In the genomic region with DNA sequence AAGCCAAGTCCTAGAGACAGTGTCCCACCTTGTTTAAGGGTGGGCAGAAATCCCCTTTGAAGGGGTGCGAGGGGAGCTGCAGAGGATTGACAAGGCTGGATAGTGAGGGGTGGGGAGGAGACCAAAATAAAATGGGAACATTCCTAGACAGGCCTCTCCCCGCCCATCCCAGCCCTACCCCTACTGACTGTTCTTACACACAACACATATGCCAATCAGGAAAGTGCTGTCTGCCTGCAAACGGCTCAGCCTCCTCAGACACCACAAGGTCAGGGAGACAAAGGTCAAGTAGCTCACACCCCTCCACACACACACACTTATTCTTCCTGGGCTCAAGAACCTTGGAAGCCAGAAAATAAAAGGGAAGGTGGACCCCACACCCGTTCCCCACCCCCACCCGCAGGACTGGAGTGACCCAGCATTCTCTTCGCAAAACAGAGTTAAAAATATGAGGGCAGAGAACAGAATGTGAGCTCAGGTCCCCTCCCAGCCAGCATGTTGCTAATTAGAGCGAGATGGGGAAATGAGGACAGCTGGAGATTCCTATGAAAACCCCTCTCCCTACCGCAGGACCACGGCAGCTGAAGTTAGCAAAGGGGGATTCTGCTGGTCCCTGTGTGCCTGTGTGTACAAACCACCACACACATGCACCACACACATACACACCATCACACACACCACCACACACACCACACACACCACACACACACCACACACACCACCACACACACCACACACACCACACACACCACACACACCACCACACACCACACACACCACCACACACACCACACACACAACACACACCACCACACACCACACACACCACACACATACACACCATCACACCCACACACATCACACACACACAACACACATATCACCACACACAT, we compare ENCODE assay signal across 10 cellular contexts.
A peak's percentile ranks its signal among the peaks of the same experiment; 100 is the strongest.
DNase-seq lines count a peak whose midpoint lies in the region; ATAC-seq and TF ChIP-seq lines count a peak whose summit lies in the region.
"Had no signal": no experiment of that assay in that cellular context is flagged by ENCODE, and none has a peak within 500 bp of the region (broad histone marks: within the 10 kb centered on the region; RNA-seq: fewer than 3 reads in every experiment).

No MANE protein-coding gene starts in this region.

- H3K36me3 ChIP-seq in breast epithelium: peaks cover 12% of the 10 kb centered on the region
- H3K36me3 ChIP-seq in mammary epithelial cell (ENCODE audit: insufficient read depth, low read length): no peaks in the 10 kb centered on the region
- H3K36me3 ChIP-seq in muscle layer of duodenum (ENCODE audit: control insufficient read depth in 1 of 2, insufficient read depth in 2 of 2, low read length in 2 of 2): peaks cover 55 to 86% of the 10 kb centered on the region in 2 donors
- peaks cover 3 to 56% of the 10 kb centered on the region in 2 donors for H3K36me3 ChIP-seq in vagina

- in situ Hi-C loops in mammary epithelial cell (cut with MboI; ENCODE audit: low sequenced_read_pairs in 2 of 2): no loop called here

- H3K79me2 ChIP-seq in mammary epithelial cell (ENCODE audit: insufficient read depth, low read length): no peaks in the 10 kb centered on the region

- H3K9me3 ChIP-seq in breast epithelium (no peaks in the 10 kb centered on the region), mammary epithelial cell (replicated peaks; ENCODE audit: insufficient read depth, low read length) (no peaks in the 10 kb centered on the region), muscle layer of duodenum (ENCODE audit: control insufficient read depth in 1 of 2, low read length in 2 of 2) (no peaks in the 10 kb centered on the region), vagina (no peaks in the 10 kb centered on the region)

- H2AFZ ChIP-seq in mammary epithelial cell (ENCODE audit: low read depth, low read length): no peak overlapping the region

- no peak overlapping the region for H3K9ac ChIP-seq in mammary epithelial cell (ENCODE audit: insufficient read depth, low read length)

- H3K4me2 ChIP-seq in mammary epithelial cell (ENCODE audit: insufficient read depth, low read depth, low read length): no peak overlapping the region

- no TSS peak for BruUV-seq in mammary epithelial cell (replicated peaks; lab: Mats Ljungman, UMichigan)

- intact Hi-C loops in breast epithelium (cut with DNase I; ENCODE audit: low total_unique reads): no loop called here
- intact Hi-C loops in mammary epithelial cell (cut with micrococcal nuclease): no loop called here
- intact Hi-C loops in vagina (cut with DNase I): loop anchor here (5.0 kb wide), 1 partner anchor 77 kb away; no protein-coding TSS in a partner anchor
- intact Hi-C loops in head of caudate nucleus (cut with DNase I): no loop called here

- H3K4me1 ChIP-seq in breast epithelium: no peaks in the 10 kb centered on the region
- H3K4me1 ChIP-seq in mammary epithelial cell (ENCODE audit: insufficient read depth, low read length): no peaks in the 10 kb centered on the region
- H3K4me1 ChIP-seq in muscle layer of duodenum (ENCODE audit: control insufficient read depth in 1 of 2, insufficient read depth in 2 of 2, low read length in 2 of 2): peaks cover 1 to 83% of the 10 kb centered on the region in 2 donors
- H3K4me1 ChIP-seq in vagina: peaks cover 42% of the 10 kb centered on the region

- DNase-seq in breast epithelium (ENCODE audit: low spot score in 2 of 2) (no peak), mammary epithelial cell (no peak), erythroblast (lab: John Stamatoyannopoulos, UW) (peak; percentile 54 to 55), vagina (ENCODE audit: extremely low spot score in 2 of 2) (no peak), head of caudate nucleus (no peak), kidney tubule cell (ENCODE audit: low spot score) (no peak)
- DNase-seq: activated naive CD4-positive, alpha-beta T cell had no signal

- 95% methylated on average over 6 of the region's 9 CpGs for WGBS in mammary epithelial cell (ENCODE audit: low coverage, missing lambda C conversion rate)

- no peaks in the 10 kb centered on the region for H4K20me1 ChIP-seq in mammary epithelial cell (ENCODE audit: insufficient read depth, low read length)

- peak overlapping the region; percentile 4 to 75 for H3K27ac ChIP-seq in breast epithelium
- no peak overlapping the region for H3K27ac ChIP-seq in mammary epithelial cell (ENCODE audit: insufficient read depth, low read depth, low read length)
- H3K27ac ChIP-seq in muscle layer of duodenum (ENCODE audit: low read length): peak overlapping the region; percentile 3
- peak overlapping the region; percentile 39 for H3K27ac ChIP-seq in vagina
- H3K27ac ChIP-seq: epithelial cell of prostate had no signal

- CTCF ChIA-PET in mammary epithelial cell (lab: Charles Lee; ENCODE audit: low non-redundant PET): no interaction called here

- dilution Hi-C loops in mammary epithelial cell (cut with HindIII; ENCODE audit: low sequenced_read_pairs): no loop called here

- no peak for ATAC-seq in GM18868 (IDR thresholded peaks at IDR 0.05; ENCODE audit: unreplicated experiment)

- TF ChIP-seq POLR2A in breast epithelium (IDR thresholded peaks at IDR 0.05) (no peak), erythroblast (IDR thresholded peaks at IDR 0.05; ENCODE audit: low read length) (no peak), vagina (IDR thresholded peaks at IDR 0.05) (no peak)

- H3K27me3 ChIP-seq in breast epithelium (no peaks in the 10 kb centered on the region), mammary epithelial cell (ENCODE audit: insufficient read depth, low read length) (no peaks in the 10 kb centered on the region), muscle layer of duodenum (ENCODE audit: low read depth, low read length) (no peaks in the 10 kb centered on the region), vagina (no peaks in the 10 kb centered on the region)

- no peak for TF ChIP-seq CTCF in breast epithelium (IDR thresholded peaks at IDR 0.05)
- no peak for TF ChIP-seq CTCF in mammary epithelial cell (conservative IDR thresholded peaks at IDR 0.05 in 1 of 2, IDR thresholded peaks at IDR 0.05 in 1 of 2; ENCODE audit: extremely low read depth in 1 of 2, insufficient read depth in 1 of 2, low read depth in 1 of 2, low read length in 2 of 2)
- TF ChIP-seq CTCF in vagina (IDR thresholded peaks at IDR 0.05): no peak

- H3K4me3 ChIP-seq in breast epithelium: no peak overlapping the region
- no peak overlapping the region for H3K4me3 ChIP-seq in mammary epithelial cell (replicated peaks in 1 of 3; ENCODE audit: insufficient read depth in 1 of 3, low read depth in 2 of 3, low read length in 3 of 3)
- H3K4me3 ChIP-seq in muscle layer of duodenum (ENCODE audit: low read depth in 1 of 2, low read length in 2 of 2): no peak overlapping the region
- H3K4me3 ChIP-seq in vagina: no peak overlapping the region

Comparison
In these comparisons a context has a peak if more than half of its experiments do, and no peak if none do; other contexts are left out.
1. DNase-seq: peak in erythroblast (2 of 2); none in breast epithelium (0 of 2), mammary epithelial cell (single experiment), vagina (0 of 2), head of caudate nucleus (0 of 42) and kidney tubule cell (single experiment).